In the genomic region with DNA sequence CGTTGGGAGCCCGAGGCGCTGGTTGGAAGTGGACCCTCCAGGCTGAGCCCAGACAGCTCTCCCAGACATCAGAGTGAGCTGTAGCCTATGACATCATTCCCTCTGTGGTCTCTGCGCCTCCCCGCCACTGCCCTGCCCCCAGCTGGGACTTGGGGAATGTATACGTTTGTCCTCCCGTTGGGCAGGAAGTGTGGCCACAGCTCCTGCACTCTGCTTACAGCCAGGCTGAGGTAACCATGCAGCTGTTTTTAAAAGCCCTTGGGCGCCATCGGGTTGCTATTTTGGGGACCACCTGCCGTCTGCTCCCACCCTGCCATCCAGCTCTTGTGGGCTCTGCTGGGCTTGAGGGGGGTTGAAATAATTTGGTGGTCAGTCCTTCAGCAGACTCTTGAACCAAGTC, we compare ENCODE assay signal across 1 cellular context.
TF ChIP-seq lines count a peak whose summit lies in the region.

No MANE protein-coding gene starts in this region.

TF ChIP-seq in H1, 55 proteins besides CTCF, POLR2A, EP300 and RAD21 (continued from another document):
- TF ChIP-seq CHD1 (IDR thresholded peaks at IDR 0.05; ENCODE audit: low read depth, low read length): no peak
- TF ChIP-seq RBBP5 (IDR thresholded peaks at IDR 0.05; ENCODE audit: borderline replicate concordance, low read depth, low read length): no peak
- no peak for TF ChIP-seq POU5F1 (IDR thresholded peaks at IDR 0.05; ENCODE audit: low read depth, low read length)
- no peak for TF ChIP-seq SIRT6 (IDR thresholded peaks at IDR 0.05; ENCODE audit: low read length)
